In the genomic region with DNA sequence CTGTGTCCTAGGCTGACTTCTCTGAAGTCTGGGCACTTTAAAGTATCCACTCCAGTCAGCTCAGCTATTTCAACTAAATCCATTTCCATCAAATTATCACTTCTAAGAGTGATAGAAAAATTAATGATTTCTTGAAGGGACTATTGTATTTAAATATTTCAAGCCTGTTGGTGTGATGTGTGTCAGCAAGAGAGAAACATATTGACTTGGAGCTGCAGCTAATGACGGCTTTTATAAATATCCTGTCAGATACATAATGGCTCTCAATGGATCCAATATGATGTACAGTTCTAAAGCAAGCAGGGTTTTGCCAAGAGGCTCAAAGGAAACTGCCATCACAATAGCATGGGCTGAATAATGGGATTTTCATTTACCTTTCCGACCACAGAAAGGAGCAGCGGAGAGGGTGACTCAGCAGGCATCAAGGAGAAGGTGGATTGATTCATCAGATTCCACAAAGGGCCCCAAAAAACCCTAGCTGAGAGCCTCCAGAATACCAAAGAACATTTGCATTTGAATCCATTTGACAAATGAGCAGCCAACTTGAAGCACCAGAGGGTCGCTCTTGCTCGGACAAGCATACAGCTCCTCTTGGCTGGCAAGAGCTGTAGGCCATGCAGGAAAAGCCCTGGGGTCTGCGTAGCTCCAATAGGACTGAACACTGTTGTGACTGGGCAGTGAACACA, we compare ENCODE assay signal across 23 cellular contexts.
A peak's percentile ranks its signal among the peaks of the same experiment; 100 is the strongest.
DNase-seq lines count a peak whose midpoint lies in the region; ATAC-seq and FAIRE-seq lines count a peak whose summit lies in the region.
"Had no signal": no experiment of that assay in that cellular context is flagged by ENCODE, and none has a peak within 500 bp of the region (broad histone marks: within the 10 kb centered on the region; RNA-seq: fewer than 3 reads in every experiment).

No MANE protein-coding gene starts in this region.

- DNase-seq in NCI-H2227 treated with DMSO at 0.1 percent for 48 hours (lab: John Stamatoyannopoulos, UW) (peak; percentile 1), NCI-H2227 (lab: John Stamatoyannopoulos, UW; ENCODE audit: unreplicated experiment) (no peak), RCC 7860 (ENCODE audit: low spot score) (peak; percentile 58), retina (peak; percentile 21)
- DNase-seq in CD8-positive, alpha-beta memory T cell: no peak
- DNase-seq in activated T-cell treated with anti-CD3 and anti-CD28 coated beads, Interleukin-2, amount 50 U/mL, for 4 hours: no peak
- DNase-seq: 8988T; activated CD4-positive, alpha-beta T cell treated with anti-CD3 and anti-CD28 coated beads for 48 hours; activated CD8-positive, alpha-beta memory T cell treated with anti-CD3 and anti-CD28 coated beads, Interleukin-2, amount 50 U/mL, for 48 hours; activated naive CD4-positive, alpha-beta T cell; aorta; colonic mucosa; MG63; NCI-H2029 treated with DMSO at 0.1 percent for 48 hours; NCI-H526 had no signal

- no peak overlapping the region for H3K27ac ChIP-seq in CD8-positive, alpha-beta memory T cell (ENCODE audit: low read depth, low read length)
- H3K27ac ChIP-seq: BLaER1, colonic mucosa, neutrophil, right atrium auricular region had no signal

- no peaks in the 10 kb centered on the region for H3K27me3 Mint-ChIP-seq in CD8-positive, alpha-beta memory T cell
- H3K27me3 Mint-ChIP-seq in activated T-cell treated with anti-CD3 and anti-CD28 coated beads, Interleukin-2, amount 50 U/mL, for 4 hours (ENCODE audit: low read depth): peaks cover 3% of the 10 kb centered on the region

- peaks cover 0 to 2% (median 0%) of the 10 kb centered on the region in 5 donors for H3K9me3 Mint-ChIP-seq in CD8-positive, alpha-beta memory T cell
- H3K9me3 Mint-ChIP-seq in activated T-cell treated with anti-CD3 and anti-CD28 coated beads, Interleukin-2, amount 50 U/mL, for 4 hours: peaks cover 3% of the 10 kb centered on the region

- FAIRE-seq in RCC 7860 (lab: Jason Lieb, UNC): peak; percentile 72
- FAIRE-seq: islet of Langerhans had no signal

- H3K4me3 ChIP-seq in iPS-15b (ENCODE audit: low read depth, low read length): peak overlapping the region; percentile 26
- H3K4me3 ChIP-seq in CD8-positive, alpha-beta memory T cell (ENCODE audit: low read length): no peak overlapping the region
- H3K4me3 ChIP-seq: BLaER1, colonic mucosa, MG63, right atrium auricular region had no signal

- CTCF ChIA-PET in CD8-positive, alpha-beta memory T cell (lab: Charles Lee): no interaction called here

- H3K4me1 Mint-ChIP-seq in CD8-positive, alpha-beta memory T cell: no peaks in the 10 kb centered on the region
- no peaks in the 10 kb centered on the region for H3K4me1 Mint-ChIP-seq in activated T-cell treated with anti-CD3 and anti-CD28 coated beads, Interleukin-2, amount 50 U/mL, for 4 hours (ENCODE audit: low read depth)

- H3K27me3 ChIP-seq in iPS-15b (ENCODE audit: control insufficient read depth, insufficient read depth, low read length): no peaks in the 10 kb centered on the region
- no peaks in the 10 kb centered on the region for H3K27me3 ChIP-seq in CD8-positive, alpha-beta memory T cell (ENCODE audit: insufficient read depth, low read length, poor library complexity, severe bottlenecking)
- H3K27me3 ChIP-seq: BLaER1, colonic mucosa, MG63, right atrium auricular region had no signal

- H3K4me1 ChIP-seq in iPS-15b (ENCODE audit: control insufficient read depth, insufficient read depth, low read length): peaks cover 30% of the 10 kb centered on the region
- no peaks in the 10 kb centered on the region for H3K4me1 ChIP-seq in CD8-positive, alpha-beta memory T cell (ENCODE audit: insufficient read depth, low read length)
- H3K4me1 ChIP-seq: colonic mucosa, right atrium auricular region had no signal

- H3K27ac Mint-ChIP-seq in CD8-positive, alpha-beta memory T cell: no peak overlapping the region
- H3K27ac Mint-ChIP-seq: stimulated activated naive CD8-positive, alpha-beta T cell treated with anti-CD3 and anti-CD28 coated beads, Interleukin-15, Interleukin-2, amounts not matched to agents 100 ng/mL and 50 ng/mL, for 24 hours had no signal

- H3K36me3 Mint-ChIP-seq in CD8-positive, alpha-beta memory T cell: no peaks in the 10 kb centered on the region
- H3K36me3 Mint-ChIP-seq in activated T-cell treated with anti-CD3 and anti-CD28 coated beads, Interleukin-2, amount 50 U/mL, for 4 hours (ENCODE audit: insufficient read depth): no peaks in the 10 kb centered on the region

- H3K36me3 ChIP-seq in iPS-15b (ENCODE audit: control insufficient read depth, insufficient read depth, low read length): no peaks in the 10 kb centered on the region
- no peaks in the 10 kb centered on the region for H3K36me3 ChIP-seq in CD8-positive, alpha-beta memory T cell (ENCODE audit: insufficient read depth, low read length)
- H3K36me3 ChIP-seq: BLaER1, colonic mucosa, MG63, neutrophil, right atrium auricular region had no signal

- no peaks in the 10 kb centered on the region for H3K9me3 ChIP-seq in iPS-15b (ENCODE audit: control insufficient read depth, insufficient read depth, low read length)
- no peaks in the 10 kb centered on the region for H3K9me3 ChIP-seq in CD8-positive, alpha-beta memory T cell (ENCODE audit: low read length)
- H3K9me3 ChIP-seq: BLaER1, colonic mucosa, MG63, neutrophil, right atrium auricular region had no signal

- POLR2A ChIA-PET in CD8-positive, alpha-beta memory T cell (lab: Charles Lee): no interaction called here

- H3K9ac ChIP-seq in iPS-15b (ENCODE audit: low read depth, low read length): no peak overlapping the region
- H3K9ac ChIP-seq: BLaER1 had no signal

- H3K4me3 Mint-ChIP-seq in CD8-positive, alpha-beta memory T cell: no peak overlapping the region
- H3K4me3 Mint-ChIP-seq in activated T-cell treated with anti-CD3 and anti-CD28 coated beads, Interleukin-2, amount 50 U/mL, for 4 hours: no peak overlapping the region
- H3K4me3 Mint-ChIP-seq: stimulated activated naive CD8-positive, alpha-beta T cell treated with anti-CD3 and anti-CD28 coated beads, Interleukin-15, Interleukin-2, amounts not matched to agents 100 ng/mL and 50 ng/mL, for 24 hours had no signal

- no peak for ATAC-seq in GM19035 (IDR thresholded peaks at IDR 0.05; ENCODE audit: unreplicated experiment)
- no peak for ATAC-seq in activated T-cell treated with anti-CD3 and anti-CD28 coated beads, Interleukin-2, amount 50 U/mL, for 4 hours
- ATAC-seq: Panc1 had no signal

Comparison
In these comparisons a context has a peak if more than half of its experiments do, and no peak if none do; other contexts are left out.
1. DNase-seq: peak in NCI-H2227 treated with DMSO at 0.1 percent for 48 hours (single experiment), RCC 7860 (single experiment) and retina (single experiment); none in NCI-H2227 (single experiment), CD8-positive, alpha-beta memory T cell (0 of 5) and activated T-cell treated with anti-CD3 and anti-CD28 coated beads, Interleukin-2, amount 50 U/mL, for 4 hours (single experiment).